Comparison of ENCODE assay signal across 8 cellular contexts in genomic region chr19:9586764-9587163, GRCh38. TPM values are rescaled to one million over a fixed set of nuclear protein-coding genes. Genes with fewer than 3 reads are reported as not detected.
DNase-seq lines count a peak whose midpoint lies in the region; ATAC-seq, FAIRE-seq and TF ChIP-seq lines count a peak whose summit lies in the region.

No MANE protein-coding gene starts in this region.

- H3K27ac Mint-ChIP-seq in activated CD4-positive, alpha-beta T cell treated with anti-CD3 and anti-CD28 coated beads, Interleukin-2, amount 10 ng/mL, durations not matched to agents 7 days and 5 days: no peak overlapping the region

- H3K4me1 ChIP-seq in A549 (no peaks in the 10 kb centered on the region), lower lobe of right lung (peaks cover 15% of the 10 kb centered on the region)

- TF ChIP-seq EP300 in A549 (IDR thresholded peaks at IDR 0.05): no peak

- TF ChIP-seq CTCF in A549 (IDR thresholded peaks at IDR 0.05): peak; percentile 26; the same call in 1 of the 3 replicates
- peak; percentile 40 for TF ChIP-seq CTCF in coronary artery (IDR thresholded peaks at IDR 0.05)
- peak; percentile 61 for TF ChIP-seq CTCF in lower lobe of right lung (IDR thresholded peaks at IDR 0.05)

- H3K36me3 ChIP-seq in lower lobe of right lung: no peaks in the 10 kb centered on the region

- no peak for FAIRE-seq in A549 (lab: Jason Lieb, UNC)

- TF ChIP-seq RAD21 in A549 (conservative IDR thresholded peaks at IDR 0.05 in 1 of 2, IDR thresholded peaks at IDR 0.05 in 1 of 2): peak; percentile 32 to 67; a peak in 3 of 5 replicates

- H3K4me1 Mint-ChIP-seq in activated CD4-positive, alpha-beta T cell treated with anti-CD3 and anti-CD28 coated beads, Interleukin-2, amount 10 ng/mL, durations not matched to agents 7 days and 5 days: peaks cover 15% of the 10 kb centered on the region

- DNase-seq in A549 (ENCODE audit: low read depth in 1 of 2, low spot score in 1 of 2) (peak in 1 of 2 experiments; percentile 78), H4 (ENCODE audit: low spot score) (peak; percentile 44), NCI-H524 treated with DMSO at 0.1 percent for 48 hours (lab: John Stamatoyannopoulos, UW) (peak; percentile 15), coronary artery (ENCODE audit: low spot score) (no peak), lower lobe of right lung (peak; percentile 57)
- DNase-seq in activated CD4-positive, alpha-beta T cell treated with anti-CD3 and anti-CD28 coated beads, Interleukin-2, amount 10 ng/mL, durations not matched to agents 7 days and 5 days: peak; percentile 81
- DNase-seq in stimulated activated CD8-positive, alpha-beta memory T cell treated with anti-CD3 and anti-CD28 coated beads, Interleukin-15, amount 100 ng/mL, for 1 hour (ENCODE audit: low read depth): peak; percentile 66

- ATAC-seq in A549 (peak in 1 of 2 experiments; percentile 53; a peak in 3 of 6 replicates), lower lobe of right lung (peak; percentile 57 to 69), HG03342 (IDR thresholded peaks at IDR 0.05; ENCODE audit: unreplicated experiment) (no peak)

- intact Hi-C loops in lower lobe of right lung (cut with DNase I): no loop called here

- peaks cover 32% of the 10 kb centered on the region for H3K9me3 ChIP-seq in A549
- H3K9me3 ChIP-seq in lower lobe of right lung: no peaks in the 10 kb centered on the region

- no peak overlapping the region for H3K27ac ChIP-seq in A549
- no peak overlapping the region for H3K27ac ChIP-seq in coronary artery
- no peak overlapping the region for H3K27ac ChIP-seq in lower lobe of right lung

- no peak for TF ChIP-seq POLR2A in A549 (IDR thresholded peaks at IDR 0.05; ENCODE audit: low read length)

- H3K27me3 Mint-ChIP-seq in activated CD4-positive, alpha-beta T cell treated with anti-CD3 and anti-CD28 coated beads, Interleukin-2, amount 10 ng/mL, durations not matched to agents 7 days and 5 days: peaks cover 4% of the 10 kb centered on the region

- H3K4me3 ChIP-seq in A549: no peak overlapping the region
- no peak overlapping the region for H3K4me3 ChIP-seq in coronary artery
- no peak overlapping the region for H3K4me3 ChIP-seq in lower lobe of right lung

- H3K4me2 ChIP-seq in A549: no peak overlapping the region

- POLR2A ChIA-PET in A549 (lab: Yijun Ruan, JAX): interaction anchor here (0.7 kb wide), 1 partner anchor 241 kb away, joined by 4 read pairs; the partner anchor contains the start of gene UBL5
- POLR2A ChIA-PET in activated CD4-positive, alpha-beta T cell treated with anti-CD3 and anti-CD28 coated beads, Interleukin-2, amount 10 ng/mL, durations not matched to agents 7 days and 5 days (lab: Charles Lee): no interaction called here

- H3K9me3 Mint-ChIP-seq in activated CD4-positive, alpha-beta T cell treated with anti-CD3 and anti-CD28 coated beads, Interleukin-2, amount 10 ng/mL, durations not matched to agents 7 days and 5 days: peaks cover 5% of the 10 kb centered on the region

- CTCF ChIA-PET in A549 (lab: Yijun Ruan, JAX): interaction anchor here (1.2 kb wide), 1 partner anchor 200 kb away, joined by 3 read pairs; no protein-coding TSS in a partner anchor
- CTCF ChIA-PET in activated CD4-positive, alpha-beta T cell treated with anti-CD3 and anti-CD28 coated beads, Interleukin-2, amount 10 ng/mL, durations not matched to agents 7 days and 5 days (lab: Charles Lee): interaction anchor here (0.7 to 0.8 kb wide), 3 partner anchors 164 to 262 kb away, joined by 3 to 4 read pairs (median 3); no protein-coding TSS in a partner anchor

- no peaks in the 10 kb centered on the region for H3K27me3 ChIP-seq in lower lobe of right lung (ENCODE audit: low read depth)

- no peak overlapping the region for H3K4me3 Mint-ChIP-seq in activated CD4-positive, alpha-beta T cell treated with anti-CD3 and anti-CD28 coated beads, Interleukin-2, amount 10 ng/mL, durations not matched to agents 7 days and 5 days

- peaks cover 21% of the 10 kb centered on the region for H3K36me3 Mint-ChIP-seq in activated CD4-positive, alpha-beta T cell treated with anti-CD3 and anti-CD28 coated beads, Interleukin-2, amount 10 ng/mL, durations not matched to agents 7 days and 5 days (ENCODE audit: low read depth)

- 21% methylated on average over 7 of the region's 7 CpGs for WGBS in A549 (ENCODE audit: missing lambda C conversion rate)

TF ChIP-seq in A549, 52 proteins besides CTCF, POLR2A, EP300 and RAD21:
- TF ChIP-seq FOSB (CRISPR knock-in tag; IDR thresholded peaks at IDR 0.05) (no peak), MYC (IDR thresholded peaks at IDR 0.05; ENCODE audit: borderline replicate concordance, low read length) (no peak), KDM5A (IDR thresholded peaks at IDR 0.05) (no peak), ZFP36 (IDR thresholded peaks at IDR 0.05; ENCODE audit: borderline replicate concordance, partially characterized antibody) (no peak), CBX8 (IDR thresholded peaks at IDR 0.05) (no peak), E2F6 (IDR thresholded peaks at IDR 0.05; ENCODE audit: borderline replicate concordance, low read depth) (no peak), RCOR1 (IDR thresholded peaks at IDR 0.05; ENCODE audit: low read depth, low read length) (no peak), NR3C1 (IDR thresholded peaks at IDR 0.05) (no peak), CBX2 (IDR thresholded peaks at IDR 0.05; ENCODE audit: borderline replicate concordance, low read depth) (no peak), RARB (CRISPR knock-in tag; IDR thresholded peaks at IDR 0.05) (no peak), KDM1A (IDR thresholded peaks at IDR 0.05; ENCODE audit: low read depth) (no peak), JUNB (IDR thresholded peaks at IDR 0.05) (no peak)

RNA-seq across cellular contexts. Expression of gene ZNF121, which starts 2.5 kb away (rescaled TPM):
- polyA plus RNA-seq in A549 (2011; rRNA removed): 8.5 and 9.8 TPM in 2 replicates
- 0.91 and 0.96 TPM in 2 replicates for polyA plus RNA-seq in A549 (2012; cell fraction: cytosol; rRNA removed)
- polyA plus RNA-seq in A549 (2012; cell fraction: nucleus; rRNA removed): 0.98 and 2.1 TPM in 2 replicates
- polyA plus RNA-seq in A549 (2017; fragmentation: RNase III; extraction: RNeasy Plus Mini Kit Qiagen cat#74134 plus additional on column Dnase treatment): 5.1 to 6.4 TPM (median 5.1 TPM) in 3 replicates
- polyA minus RNA-seq in A549 (2011; rRNA and poly(A)+ RNA removed): 22.4 and 23.3 TPM in 2 replicates
- 22.6 and 24.6 TPM in 2 replicates for total RNA-seq in H4 (2014; rRNA removed; shearing (Covaris generic))
- 10 to 100 TPM; 52.0 to 52.2 TPM for total RNA-seq in activated CD4-positive, alpha-beta T cell treated with anti-CD3 and anti-CD28 coated beads, Interleukin-2, amount 10 ng/mL, durations not matched to agents 7 days and 5 days
- total RNA-seq in lower lobe of right lung: 23.2 TPM

RNA-seq across cellular contexts. Expression of gene ZNF561, which starts 34.3 kb away (rescaled TPM):
- 21.8 and 22.0 TPM in 2 replicates for polyA plus RNA-seq in A549 (2011; rRNA removed)
- polyA plus RNA-seq in A549 (2012; cell fraction: cytosol; rRNA removed): 4.5 and 5.9 TPM in 2 replicates
- polyA plus RNA-seq in A549 (2012; cell fraction: nucleus; rRNA removed): 5.1 and 5.4 TPM in 2 replicates
- 18.0 to 22.2 TPM (median 18.9 TPM) in 3 replicates for polyA plus RNA-seq in A549 (2017; fragmentation: RNase III; extraction: RNeasy Plus Mini Kit Qiagen cat#74134 plus additional on column Dnase treatment)
- 53.9 and 62.4 TPM in 2 replicates for polyA minus RNA-seq in A549 (2011; rRNA and poly(A)+ RNA removed)
- total RNA-seq in H4 (2014; rRNA removed; shearing (Covaris generic)): 18.4 and 49.7 TPM in 2 replicates
- total RNA-seq in activated CD4-positive, alpha-beta T cell treated with anti-CD3 and anti-CD28 coated beads, Interleukin-2, amount 10 ng/mL, durations not matched to agents 7 days and 5 days: 10 to 100 TPM; 24.4 to 25.8 TPM
- 38.7 TPM for total RNA-seq in lower lobe of right lung

RNA-seq across cellular contexts. Expression of gene ZNF426, which starts 48.3 kb away (rescaled TPM):
- polyA plus RNA-seq in A549 (2011; rRNA removed) (2.7 and 3.0 TPM in 2 replicates), A549 (2017; fragmentation: RNase III; extraction: RNeasy Plus Mini Kit Qiagen cat#74134 plus additional on column Dnase treatment) (0.88 to 1.5 TPM (median 0.99 TPM) in 3 replicates)
- polyA plus RNA-seq in A549 (2012; cell fraction: cytosol; rRNA removed): 0.45 and 0.52 TPM in 2 replicates
- polyA plus RNA-seq in A549 (2012; cell fraction: nucleus; rRNA removed): 0.29 and 0.31 TPM in 2 replicates
- polyA minus RNA-seq in A549 (2011; rRNA and poly(A)+ RNA removed): 2.8 and 6.0 TPM in 2 replicates
- 6.7 and 13.1 TPM in 2 replicates for total RNA-seq in H4 (2014; rRNA removed; shearing (Covaris generic))
- total RNA-seq in activated CD4-positive, alpha-beta T cell treated with anti-CD3 and anti-CD28 coated beads, Interleukin-2, amount 10 ng/mL, durations not matched to agents 7 days and 5 days: 10 to 100 TPM; 12.7 to 15.0 TPM
- 17.9 TPM for total RNA-seq in lower lobe of right lung
